8 cellular contexts compared by ENCODE assay signal in genomic region chr7:49773082-49773938, GRCh38. TPM values are rescaled to one million over a fixed set of nuclear protein-coding genes. Genes with fewer than 3 reads are reported as not detected.
A peak's percentile ranks its signal among the peaks of the same experiment; 100 is the strongest.
DNase-seq lines count a peak whose midpoint lies in the region; ATAC-seq and TF ChIP-seq lines count a peak whose summit lies in the region.

VWC2 (plus strand) TSS chr7:49773638; CDS start chr7:49775436, 1,798 bp downstream.

- no peak for TF ChIP-seq CTCF in progenitor cell of endocrine pancreas (IDR thresholded peaks at IDR 0.05; ENCODE audit: unreplicated experiment)

- H3K27ac Mint-ChIP-seq in progenitor cell of endocrine pancreas, result no peak within 1 kb of the TSS

- no peaks in the 10 kb centered on the region for H3K36me3 Mint-ChIP-seq in progenitor cell of endocrine pancreas (ENCODE audit: insufficient read depth)

- peaks cover 80% of the 10 kb centered on the region for H3K27me3 Mint-ChIP-seq in progenitor cell of endocrine pancreas

- ATAC-seq in left cardiac atrium (peak; percentile 75 to 76), HG03045 (IDR thresholded peaks at IDR 0.05; ENCODE audit: unreplicated experiment) (no peak), HG03469 (IDR thresholded peaks at IDR 0.05; ENCODE audit: unreplicated experiment) (no peak), HG03378 (IDR thresholded peaks at IDR 0.05; ENCODE audit: unreplicated experiment) (no peak), HG03571 (IDR thresholded peaks at IDR 0.05; ENCODE audit: unreplicated experiment) (no peak)

- DNase-seq in GM03348 (ENCODE audit: low spot score), result peak; percentile 14
- peak; percentile 12 for DNase-seq in RPMI8226
- DNase-seq in left cardiac atrium, result peak; percentile 47
- peak; percentile 17 for DNase-seq in progenitor cell of endocrine pancreas (ENCODE audit: low spot score, unreplicated experiment)

- no peaks in the 10 kb centered on the region for H3K9me3 Mint-ChIP-seq in progenitor cell of endocrine pancreas (ENCODE audit: low read depth)

- H3K4me1 Mint-ChIP-seq in progenitor cell of endocrine pancreas (ENCODE audit: low read depth), result peaks cover 11% of the 10 kb centered on the region

- intact Hi-C loops in left cardiac atrium (cut with DNase I), result no loop called here

- H3K4me3 Mint-ChIP-seq in progenitor cell of endocrine pancreas (ENCODE audit: low read depth), result peak within 1 kb of the TSS; percentile 78

RNA-seq across cellular contexts. Expression of gene VWC2, which starts in this region (rescaled TPM):
- 1 to 10 TPM; 3.0 to 5.9 TPM for total RNA-seq in left cardiac atrium
- total RNA-seq in progenitor cell of endocrine pancreas, result 0.02 TPM in 2 replicates

Comparison
In these comparisons a context has a peak if more than half of its experiments do, and no peak if none do; other contexts are left out.
1. Peak in DNase-seq in progenitor cell of endocrine pancreas; RNA of the gene not detected or under 1 TPM.
2. ATAC-seq: peak in left cardiac atrium (2 of 2); none in HG03045 (single experiment), HG03469 (single experiment), HG03378 (single experiment) and HG03571 (single experiment).
3. Peak in every context shown above with its lines, with median percentiles within 50 percentile points of each other: DNase-seq.